ENCODE assay signal across 8 cellular contexts in genomic region chr9:78235771-78236510, GRCh38. TPM values are rescaled to one million over a fixed set of nuclear protein-coding genes. Genes with fewer than 3 reads are reported as not detected.
A peak's percentile ranks its signal among the peaks of the same experiment; 100 is the strongest.
DNase-seq lines count a peak whose midpoint lies in the region; ATAC-seq and TF ChIP-seq lines count a peak whose summit lies in the region.

TSS of gene CEP78 (plus strand) at chr9:78236075. CDS start at chr9:78236351, 276 bp downstream.

- H3K36me3 ChIP-seq in WERI-Rb-1 (peaks cover 35% of the 10 kb centered on the region), mammary epithelial cell (ENCODE audit: insufficient read depth, low read length) (peaks cover 3% of the 10 kb centered on the region), iPS-20b (ENCODE audit: insufficient read depth, low read depth, low read length) (peaks cover 12% of the 10 kb centered on the region)

- H3K9me3 ChIP-seq in WERI-Rb-1 (ENCODE audit: severe bottlenecking) (no peaks in the 10 kb centered on the region), mammary epithelial cell (replicated peaks; ENCODE audit: insufficient read depth, low read length) (no peaks in the 10 kb centered on the region), iPS-20b (ENCODE audit: insufficient read depth, low read depth, low read length) (no peaks in the 10 kb centered on the region)

- TF ChIP-seq CTCF in AG04449 (IDR thresholded peaks at IDR 0.05; ENCODE audit: insufficient read depth, low read length, missing control alignments) (no peak), WERI-Rb-1 (IDR thresholded peaks at IDR 0.05; ENCODE audit: low read depth, low read length) (no peak), mammary epithelial cell (conservative IDR thresholded peaks at IDR 0.05 in 1 of 2, IDR thresholded peaks at IDR 0.05 in 1 of 2; ENCODE audit: extremely low read depth in 1 of 2, insufficient read depth in 1 of 2, low read depth in 1 of 2, low read length in 2 of 2) (no peak)

- H4K20me1 ChIP-seq in mammary epithelial cell (ENCODE audit: insufficient read depth, low read length) = no peaks in the 10 kb centered on the region

- H3K9ac ChIP-seq in mammary epithelial cell (ENCODE audit: insufficient read depth, low read length) = peak within 1 kb of the TSS; percentile 78
- peak within 1 kb of the TSS; percentile 81 for H3K9ac ChIP-seq in iPS-20b (ENCODE audit: low read depth, low read length)

- in situ Hi-C loops in mammary epithelial cell (cut with MboI; ENCODE audit: low sequenced_read_pairs in 2 of 2) = loop anchor here in 1 of 2 donors (5.0 kb wide), 2 partner anchors 61 to 131 kb away; partner anchors contain the start of gene PSAT1

- H3K4me2 ChIP-seq in mammary epithelial cell (ENCODE audit: insufficient read depth, low read depth, low read length) = peak within 1 kb of the TSS; percentile 87

- peak; percentile 98 for ATAC-seq in GM18868 (IDR thresholded peaks at IDR 0.05; ENCODE audit: unreplicated experiment)
- peak; percentile 98 for ATAC-seq in HG03103 (IDR thresholded peaks at IDR 0.05; ENCODE audit: low read depth, unreplicated experiment)

- H3K27me3 ChIP-seq in WERI-Rb-1 (ENCODE audit: insufficient read depth, low read depth, severe bottlenecking) (no peaks in the 10 kb centered on the region), mammary epithelial cell (ENCODE audit: insufficient read depth, low read length) (no peaks in the 10 kb centered on the region), iPS-20b (ENCODE audit: insufficient read depth, low read length) (no peaks in the 10 kb centered on the region)

- peak; percentile 54 for DNase-seq in AG04449 (ENCODE audit: low read depth, low spot score)
- DNase-seq in NCI-H2196 (lab: John Stamatoyannopoulos, UW; ENCODE audit: unreplicated experiment) = peak; percentile 94
- peak; percentile 95 for DNase-seq in WERI-Rb-1
- peak; percentile 94 for DNase-seq in mammary epithelial cell

- 2% methylated on average over 13 of the region's 86 CpGs for WGBS in mammary epithelial cell (ENCODE audit: low coverage, missing lambda C conversion rate)

- H3K4me3 ChIP-seq in AG04449 (ENCODE audit: low read depth, low read length) (peak within 1 kb of the TSS; percentile 83), WERI-Rb-1 (ENCODE audit: low read depth, low read length) (peak within 1 kb of the TSS; percentile 82), mammary epithelial cell (replicated peaks in 1 of 3; ENCODE audit: insufficient read depth in 1 of 3, low read depth in 2 of 3, low read length in 3 of 3) (peak within 1 kb of the TSS; percentile 64 to 88 (median 67)), iPS-20b (ENCODE audit: low read length) (peak within 1 kb of the TSS; percentile 96), skin epidermis (peak within 1 kb of the TSS; percentile 61 to 97 (median 73))

- dilution Hi-C loops in mammary epithelial cell (cut with HindIII; ENCODE audit: low sequenced_read_pairs) = no loop called here

- peak within 1 kb of the TSS; percentile 98 for H2AFZ ChIP-seq in mammary epithelial cell (ENCODE audit: low read depth, low read length)

- CTCF ChIA-PET in AG04449 (lab: Yijun Ruan, JAX) = interaction anchor here (1.0 to 1.4 kb wide), 3 partner anchors 12 to 260 kb away, joined by 3 to 6 read pairs (median 5); no protein-coding TSS in a partner anchor
- CTCF ChIA-PET in mammary epithelial cell (lab: Charles Lee; ENCODE audit: low non-redundant PET) = no interaction called here

- POLR2A ChIA-PET in AG04449 (lab: Yijun Ruan, JAX) = no interaction called here

- intact Hi-C loops in mammary epithelial cell (cut with micrococcal nuclease) = loop anchor here (1.0 to 10.0 kb wide), 3 partner anchors 61 to 201 kb away; partner anchors contain the start of genes GNAQ and PSAT1

- peaks cover 5% of the 10 kb centered on the region for H3K4me1 ChIP-seq in mammary epithelial cell (ENCODE audit: insufficient read depth, low read length)
- peaks cover 4% of the 10 kb centered on the region; the same call in 1 of the 2 replicates for H3K4me1 ChIP-seq in iPS-20b (ENCODE audit: insufficient read depth, low read length)

- H3K27ac ChIP-seq in WERI-Rb-1 (peak within 1 kb of the TSS; percentile 97), mammary epithelial cell (ENCODE audit: insufficient read depth, low read depth, low read length) (peak within 1 kb of the TSS; percentile 74), iPS-20b (ENCODE audit: low read length) (peak within 1 kb of the TSS; percentile 77), skin epidermis (peak within 1 kb of the TSS in 20 of 21 experiments; percentile 49 to 87 (median 79))

- BruUV-seq in mammary epithelial cell (replicated peaks; lab: Mats Ljungman, UMichigan) = TSS peak; percentile 51

- H3K79me2 ChIP-seq in mammary epithelial cell (ENCODE audit: insufficient read depth, low read length) = peaks cover 31% of the 10 kb centered on the region

RNA-seq across cellular contexts. Expression of gene CEP78, which starts in this region (rescaled TPM):
- 10 to 100 TPM; 16.7 to 24.7 TPM for total RNA-seq in mammary epithelial cell
- 11.6 TPM for polyA plus RNA-seq in mammary epithelial cell
- 20.1 TPM for polyA minus RNA-seq in mammary epithelial cell

Comparison
In these comparisons a context has a peak if more than half of its experiments do, and no peak if none do; other contexts are left out.
1. Peak in every context shown above with its lines: DNase-seq, ATAC-seq, H3K4me3 ChIP-seq and H3K27ac ChIP-seq.